Comparison of ENCODE assay signal across 9 cellular contexts in genomic region chr10:73997806-73998622, GRCh38. TPM values are rescaled to one million over a fixed set of nuclear protein-coding genes. Genes with fewer than 3 reads are reported as not detected.
A peak's percentile ranks its signal among the peaks of the same experiment; 100 is the strongest.
DNase-seq lines count a peak whose midpoint lies in the region; ATAC-seq, FAIRE-seq and TF ChIP-seq lines count a peak whose summit lies in the region.
"Had no signal": no experiment of that assay in that cellular context is flagged by ENCODE, and none has a peak within 500 bp of the region (broad histone marks: within the 10 kb centered on the region; RNA-seq: fewer than 3 reads in every experiment).

TSS of gene VCL (plus strand) at chr10:73998116. CDS start at chr10:73998208, 92 bp downstream.

- peaks cover 0 to 13% of the 10 kb centered on the region in 2 donors for H3K4me1 ChIP-seq in kidney (ENCODE audit: control insufficient read depth in 1 of 2, insufficient read depth in 1 of 2, low read depth in 1 of 2, low read length in 2 of 2)

- TF ChIP-seq CTCF in kidney (IDR thresholded peaks at IDR 0.05; ENCODE audit: borderline replicate concordance, extremely low read depth, insufficient read depth): no peak

- FAIRE-seq in kidney (lab: Jason Lieb, UNC): peak; percentile 53
- FAIRE-seq: islet of Langerhans had no signal

- intact Hi-C loops in kidney (cut with DNase I): no loop called here

- peak; percentile 97 for ATAC-seq in HG03432 (IDR thresholded peaks at IDR 0.05; ENCODE audit: unreplicated experiment)

- H3K27ac ChIP-seq in kidney (ENCODE audit: low read depth in 2 of 2, low read length in 2 of 2): peak within 1 kb of the TSS; percentile 89 to 95

- peak; percentile 99 for DNase-seq in AG20443 (ENCODE audit: low spot score)
- DNase-seq in NCI-H510A (lab: John Stamatoyannopoulos, UW): peak; percentile 99
- DNase-seq in activated CD4-positive, alpha-beta T cell treated with anti-CD3 and anti-CD28 coated beads for 1 hour: peak; percentile 90
- peak; percentile 99 for DNase-seq in cerebellum (ENCODE audit: low spot score)
- DNase-seq in kidney: peak; percentile 99
- peak; percentile 98 for DNase-seq in stimulated activated CD4-positive, alpha-beta T cell treated with anti-CD3 and anti-CD28 coated beads, Interleukin-15, amount 100 ng/mL, for 24 hours

- H3K9me3 ChIP-seq in kidney (ENCODE audit: control insufficient read depth in 1 of 2, low read length in 2 of 2): no peaks in the 10 kb centered on the region

- H3K4me3 ChIP-seq in kidney (ENCODE audit: low read length in 2 of 2): peak within 1 kb of the TSS; percentile 89 to 97

- H3K36me3 ChIP-seq in kidney (ENCODE audit: control insufficient read depth in 1 of 2, insufficient read depth in 2 of 2, low read length in 2 of 2): no peaks in the 10 kb centered on the region

- peak; percentile 86 for TF ChIP-seq POLR2A in GM19099 (IDR thresholded peaks at IDR 0.05; ENCODE audit: extremely low read depth, insufficient read length, low read depth)

- H3K9ac ChIP-seq in kidney (ENCODE audit: low read length in 2 of 2): peak within 1 kb of the TSS; percentile 94 to 97

RNA-seq across cellular contexts. Expression of gene VCL, which starts in this region (rescaled TPM):
- total RNA-seq in cerebellum (23.0 TPM), kidney (167 TPM)
- polyA plus RNA-seq in kidney (ENCODE audit: insufficient read depth, low read depth, low replicate concordance): 23.8 TPM

Comparison
In these comparisons a context has a peak if more than half of its experiments do, and no peak if none do; other contexts are left out.
1. Peak in every context shown above with its lines: DNase-seq, ATAC-seq, H3K4me3 ChIP-seq and H3K27ac ChIP-seq.